Comparison of ENCODE assay signal across 9 cellular contexts in genomic region chr9:34647084-34647403, GRCh38. TPM values are rescaled to one million over a fixed set of nuclear protein-coding genes. Genes with fewer than 3 reads are reported as not detected.
DNase-seq lines count a peak whose midpoint lies in the region; ATAC-seq, FAIRE-seq and TF ChIP-seq lines count a peak whose summit lies in the region.
"Had no signal": no experiment of that assay in that cellular context is flagged by ENCODE, and none has a peak within 500 bp of the region (broad histone marks: within the 10 kb centered on the region; RNA-seq: fewer than 3 reads in every experiment).

No MANE protein-coding gene starts in this region.

- peaks cover 32% of the 10 kb centered on the region for H3K4me1 Mint-ChIP-seq in activated T-cell treated with anti-CD3 and anti-CD28 coated beads, Interleukin-2, amount 50 U/mL, for 24 hours (ENCODE audit: low read depth)

- H3K27ac ChIP-seq in HepG2 (ENCODE audit: extremely low read length, insufficient read depth, low read length) (peak overlapping the region; percentile 95), tibial nerve (peak overlapping the region; percentile 22 to 92 (median 84))

- DNase-seq in activated T-cell treated with anti-CD3 and anti-CD28 coated beads, Interleukin-2, amount 50 U/mL, for 24 hours: no peak
- no peak for DNase-seq in activated T-cell treated with anti-CD3 and anti-CD28 coated beads, Interleukin-2, amount 50 U/mL, for 1 hour
- no peak for DNase-seq in adipocyte (ENCODE audit: low read depth)
- DNase-seq in HepG2 (ENCODE audit: low spot score): no peak
- DNase-seq in tibial nerve (ENCODE audit: low spot score in 2 of 2): no peak
- DNase-seq in NCI-H1105 (lab: John Stamatoyannopoulos, UW): no peak

- POLR2A ChIA-PET in HepG2 (lab: Yijun Ruan, JAX): interaction anchor here (0.7 to 4.1 kb wide), 8 partner anchors 9 to 54 kb away, joined by 3 to 100 read pairs (median 4); partner anchors contain the start of genes ARID3C, CCL27, RPP25L and SIGMAR1

- H3K27ac Mint-ChIP-seq in activated T-cell treated with anti-CD3 and anti-CD28 coated beads, Interleukin-2, amount 50 U/mL, for 24 hours: peak overlapping the region; percentile 94

- no peaks in the 10 kb centered on the region for H3K27me3 Mint-ChIP-seq in activated T-cell treated with anti-CD3 and anti-CD28 coated beads, Interleukin-2, amount 50 U/mL, for 24 hours

- intact Hi-C loops in HepG2 (cut with micrococcal nuclease; ENCODE audit: unreplicated experiment): no loop called here

- ATAC-seq in HepG2: peak; percentile 9
- ATAC-seq in GM18858 (IDR thresholded peaks at IDR 0.05; ENCODE audit: unreplicated experiment): no peak
- ATAC-seq in HG02759 (IDR thresholded peaks at IDR 0.05; ENCODE audit: unreplicated experiment): no peak

- peaks cover 16% of the 10 kb centered on the region for H3K79me2 ChIP-seq in HepG2 (ENCODE audit: insufficient read depth, low read length)

- H4K20me1 ChIP-seq in HepG2 (ENCODE audit: insufficient read depth, low read length): no peaks in the 10 kb centered on the region

- peaks cover 45% of the 10 kb centered on the region for H3K4me1 ChIP-seq in adipocyte (ENCODE audit: control insufficient read depth, insufficient read depth, low read length)
- peaks cover 76% of the 10 kb centered on the region for H3K4me1 ChIP-seq in HepG2 (ENCODE audit: insufficient read depth, low read length)
- peaks cover 0 to 43% (median 34%) of the 10 kb centered on the region in 4 donors for H3K4me1 ChIP-seq in tibial nerve

- 0% methylated on average over 3 of the region's 8 CpGs for WGBS in HepG2 (ENCODE audit: low lambda C conversion rate)
- WGBS in tibial nerve, 2 donors: 5 to 8% methylated on average over 6 to 8 of the region's 8 CpGs

- peak overlapping the region; percentile 86 for H3K4me2 ChIP-seq in HepG2 (ENCODE audit: low read depth, low read length)

- no peaks in the 10 kb centered on the region for H3K27me3 ChIP-seq in adipocyte (replicated peaks; ENCODE audit: control insufficient read depth, insufficient read depth, low read length)
- no peaks in the 10 kb centered on the region; a peak in 1 of 5 replicates for H3K27me3 ChIP-seq in HepG2 (ENCODE audit: control insufficient read depth in 1 of 2, insufficient read depth in 2 of 2, low read length in 2 of 2)
- H3K27me3 ChIP-seq in tibial nerve: no peaks in the 10 kb centered on the region

- peaks cover 54% of the 10 kb centered on the region for H3K36me3 Mint-ChIP-seq in activated T-cell treated with anti-CD3 and anti-CD28 coated beads, Interleukin-2, amount 50 U/mL, for 24 hours (ENCODE audit: low read depth)

- in situ Hi-C loops in HepG2 (cut with HindIII; ENCODE audit: extremely low pct_ligation_motif_present, low pct_unique_long_range_greater_than_20kb): no loop called here

- BruUV-seq in HepG2 (replicated peaks; lab: Mats Ljungman, UMichigan): no TSS peak

- FAIRE-seq in HepG2 (lab: Jason Lieb, UNC): no peak

- H3K9ac ChIP-seq in adipocyte (ENCODE audit: low read length): peak overlapping the region; percentile 92
- peak overlapping the region; percentile 89 for H3K9ac ChIP-seq in HepG2 (ENCODE audit: insufficient read depth, low read depth, low read length)

- H3K9me3 ChIP-seq in adipocyte (ENCODE audit: control insufficient read depth, low read length) (no peaks in the 10 kb centered on the region), HepG2 (ENCODE audit: low read length) (no peaks in the 10 kb centered on the region), tibial nerve (no peaks in the 10 kb centered on the region)

- no peak overlapping the region for H2AFZ ChIP-seq in HepG2 (ENCODE audit: low read length)

- H3K4me3 Mint-ChIP-seq in activated T-cell treated with anti-CD3 and anti-CD28 coated beads, Interleukin-2, amount 50 U/mL, for 24 hours: peak overlapping the region; percentile 92

- TF ChIP-seq EP300 in HepG2 (IDR thresholded peaks at IDR 0.05; ENCODE audit: low read depth in 2 of 2, low read length in 2 of 2) (no peak), HepG2 (CRISPR knock-in tag; IDR thresholded peaks at IDR 0.05; ENCODE audit: borderline replicate concordance) (no peak), tibial nerve (IDR thresholded peaks at IDR 0.05) (no peak)

- TF ChIP-seq CTCF in HepG2 (CRISPR knock-in tag; IDR thresholded peaks at IDR 0.05): no peak
- TF ChIP-seq CTCF in tibial nerve (IDR thresholded peaks at IDR 0.05): no peak

- H3K36me3 ChIP-seq in adipocyte (ENCODE audit: control insufficient read depth, insufficient read depth, low read length, severe bottlenecking) (peaks cover 15% of the 10 kb centered on the region), HepG2 (replicated peaks in 1 of 2; ENCODE audit: control insufficient read depth in 1 of 2, insufficient read depth in 2 of 2, low read length in 2 of 2) (peaks cover 8 to 18% of the 10 kb centered on the region in 2 experiments), tibial nerve (peaks cover 0 to 23% (median 5%) of the 10 kb centered on the region in 3 donors)

- TF ChIP-seq RAD21 in HepG2 (CRISPR knock-in tag; IDR thresholded peaks at IDR 0.05): no peak

- CTCF ChIA-PET in HepG2 (lab: Yijun Ruan, JAX; ENCODE audit: low intra/inter-chr PET ratio, low total read pairs): interaction anchor here (1.6 to 2.7 kb wide), 4 partner anchors 10 to 54 kb away, joined by 4 to 12 read pairs (median 7); partner anchors contain the start of gene SIGMAR1

- TF ChIP-seq POLR2A in HepG2 (IDR thresholded peaks at IDR 0.05; ENCODE audit: insufficient read depth in 1 of 2, low read depth in 2 of 2, low read length in 2 of 2) (no peak), tibial nerve (IDR thresholded peaks at IDR 0.05) (no peak)

- H3K4me3 ChIP-seq in adipocyte (ENCODE audit: low read length): peak overlapping the region; percentile 88
- peak overlapping the region; percentile 75 to 88 (median 78) for H3K4me3 ChIP-seq in HepG2 (replicated peaks in 1 of 3; ENCODE audit: insufficient read depth in 1 of 3, low read depth in 2 of 3, low read length in 3 of 3)
- peak overlapping the region; percentile 47 to 88 (median 69) for H3K4me3 ChIP-seq in tibial nerve

- H3K9me3 Mint-ChIP-seq in activated T-cell treated with anti-CD3 and anti-CD28 coated beads, Interleukin-2, amount 50 U/mL, for 24 hours: no peaks in the 10 kb centered on the region

RNA-seq across cellular contexts. Expression of gene GALT, which starts 0.6 kb away (rescaled TPM):
- total RNA-seq in HepG2 (2016; rRNA removed; fragmentation: Illumina TruSeq; extraction: Trizol) (21.1 and 40.4 TPM in 2 replicates), tibial nerve (10 to 100 TPM; 38.5 to 75.3 (median 63.7) TPM)
- 12.8 and 15.4 TPM in 2 replicates for total RNA-seq in HepG2 (2016; cell fraction: cytosol; rRNA removed; fragmentation: Illumina TruSeq; extraction: Trizol; ENCODE audit: low read depth)
- total RNA-seq in HepG2 (2016; cell fraction: insoluble cytoplasmic fraction; rRNA removed; fragmentation: Illumina TruSeq; extraction: Trizol): 21.8 and 38.8 TPM in 2 replicates
- 13.8 and 14.2 TPM in 2 replicates for total RNA-seq in HepG2 (2016; cell fraction: membrane; rRNA removed; fragmentation: Illumina TruSeq; extraction: Trizol)
- total RNA-seq in HepG2 (2016; cell fraction: nucleus; rRNA removed; fragmentation: Illumina TruSeq; extraction: Trizol): 46.8 and 57.0 TPM in 2 replicates
- 46.3 and 51.3 TPM in 2 replicates for polyA plus RNA-seq in HepG2 (2011; rRNA removed)
- 11.4 and 15.3 TPM in 2 replicates for polyA plus RNA-seq in HepG2 (2011; cell fraction: cytosol; rRNA removed)
- 271 and 279 TPM in 2 replicates for polyA plus RNA-seq in HepG2 (2011; cell fraction: nucleus; rRNA removed)
- polyA plus RNA-seq in HepG2 (2012): 32.1 and 38.4 TPM in 2 replicates
- 9.9 TPM in 2 replicates for polyA plus RNA-seq in HepG2 (2016; cell fraction: cytosol; fragmentation: Illumina TruSeq; extraction: Trizol; ENCODE audit: low read depth)
- 26.1 and 30.6 TPM in 2 replicates for polyA plus RNA-seq in HepG2 (2016; cell fraction: insoluble cytoplasmic fraction; fragmentation: Illumina TruSeq; extraction: Trizol; ENCODE audit: low read depth)
- polyA plus RNA-seq in HepG2 (2016; cell fraction: membrane; fragmentation: Illumina TruSeq; extraction: Trizol; ENCODE audit: low read depth): 10.9 and 13.1 TPM in 2 replicates
- polyA plus RNA-seq in HepG2 (2016; cell fraction: nucleus; fragmentation: Illumina TruSeq; extraction: Trizol; ENCODE audit: insufficient read depth, low read depth): 91.9 and 92.7 TPM in 2 replicates
- polyA minus RNA-seq in HepG2 (2011; rRNA and poly(A)+ RNA removed; ENCODE audit: low replicate concordance): 27.4 and 44.3 TPM in 2 replicates
- 4.0 and 5.6 TPM in 2 replicates for polyA minus RNA-seq in HepG2 (2011; cell fraction: cytosol; rRNA and poly(A)+ RNA removed)
- 68.1 and 83.3 TPM in 2 replicates for polyA minus RNA-seq in HepG2 (2011; cell fraction: nucleus; rRNA and poly(A)+ RNA removed)

RNA-seq across cellular contexts. Expression of gene IL11RA, which starts 4.9 kb away (rescaled TPM):
- total RNA-seq in HepG2 (2016; rRNA removed; fragmentation: Illumina TruSeq; extraction: Trizol) (0.83 and 2.0 TPM in 2 replicates), tibial nerve (10 to 100 TPM; 27.3 to 48.8 (median 39.6) TPM)
- 0.40 and 0.71 TPM in 2 replicates for total RNA-seq in HepG2 (2016; cell fraction: cytosol; rRNA removed; fragmentation: Illumina TruSeq; extraction: Trizol; ENCODE audit: low read depth)
- 0.43 and 2.2 TPM in 2 replicates for total RNA-seq in HepG2 (2016; cell fraction: insoluble cytoplasmic fraction; rRNA removed; fragmentation: Illumina TruSeq; extraction: Trizol)
- total RNA-seq in HepG2 (2016; cell fraction: membrane; rRNA removed; fragmentation: Illumina TruSeq; extraction: Trizol): 0.65 and 1.2 TPM in 2 replicates
- 4.1 and 4.6 TPM in 2 replicates for total RNA-seq in HepG2 (2016; cell fraction: nucleus; rRNA removed; fragmentation: Illumina TruSeq; extraction: Trizol)
- 4.2 and 5.8 TPM in 2 replicates for polyA plus RNA-seq in HepG2 (2011; rRNA removed)
- polyA plus RNA-seq in HepG2 (2011; cell fraction: cytosol; rRNA removed): 1.7 and 2.2 TPM in 2 replicates
- 26.9 and 33.5 TPM in 2 replicates for polyA plus RNA-seq in HepG2 (2011; cell fraction: nucleus; rRNA removed)
- 5.1 and 5.4 TPM in 2 replicates for polyA plus RNA-seq in HepG2 (2012)
- polyA plus RNA-seq in HepG2 (2016; cell fraction: cytosol; fragmentation: Illumina TruSeq; extraction: Trizol; ENCODE audit: low read depth): 0.33 and 0.60 TPM in 2 replicates
- polyA plus RNA-seq in HepG2 (2016; cell fraction: insoluble cytoplasmic fraction; fragmentation: Illumina TruSeq; extraction: Trizol; ENCODE audit: low read depth): 0.62 and 1.0 TPM in 2 replicates
- polyA plus RNA-seq in HepG2 (2016; cell fraction: membrane; fragmentation: Illumina TruSeq; extraction: Trizol; ENCODE audit: low read depth): 0.48 and 0.87 TPM in 2 replicates
- 4.4 and 5.8 TPM in 2 replicates for polyA plus RNA-seq in HepG2 (2016; cell fraction: nucleus; fragmentation: Illumina TruSeq; extraction: Trizol; ENCODE audit: insufficient read depth, low read depth)
- 8.7 and 9.2 TPM in 2 replicates for polyA minus RNA-seq in HepG2 (2011; rRNA and poly(A)+ RNA removed; ENCODE audit: low replicate concordance)
- polyA minus RNA-seq in HepG2 (2011; cell fraction: cytosol; rRNA and poly(A)+ RNA removed): 1.4 and 2.2 TPM in 2 replicates
- 9.5 and 16.4 TPM in 2 replicates for polyA minus RNA-seq in HepG2 (2011; cell fraction: nucleus; rRNA and poly(A)+ RNA removed)

RNA-seq across cellular contexts. Expression of gene SIGMAR1, which starts 9.5 kb away (rescaled TPM):
- total RNA-seq in HepG2 (2016; rRNA removed; fragmentation: Illumina TruSeq; extraction: Trizol): 28.5 and 60.8 TPM in 2 replicates
- total RNA-seq in HepG2 (2016; cell fraction: cytosol; rRNA removed; fragmentation: Illumina TruSeq; extraction: Trizol; ENCODE audit: low read depth): 29.7 and 36.9 TPM in 2 replicates
- 27.0 and 60.5 TPM in 2 replicates for total RNA-seq in HepG2 (2016; cell fraction: insoluble cytoplasmic fraction; rRNA removed; fragmentation: Illumina TruSeq; extraction: Trizol)
- 57.4 and 66.9 TPM in 2 replicates for total RNA-seq in HepG2 (2016; cell fraction: membrane; rRNA removed; fragmentation: Illumina TruSeq; extraction: Trizol)
- 47.9 and 57.4 TPM in 2 replicates for total RNA-seq in HepG2 (2016; cell fraction: nucleus; rRNA removed; fragmentation: Illumina TruSeq; extraction: Trizol)
- 38.9 and 45.9 TPM in 2 replicates for polyA plus RNA-seq in HepG2 (2011; rRNA removed)
- polyA plus RNA-seq in HepG2 (2011; cell fraction: cytosol; rRNA removed): 46.5 and 47.9 TPM in 2 replicates
- 28.6 and 40.8 TPM in 2 replicates for polyA plus RNA-seq in HepG2 (2011; cell fraction: nucleus; rRNA removed)
- 57.8 and 68.0 TPM in 2 replicates for polyA plus RNA-seq in HepG2 (2012)
- 54.4 and 69.4 TPM in 2 replicates for polyA plus RNA-seq in HepG2 (2016; cell fraction: cytosol; fragmentation: Illumina TruSeq; extraction: Trizol; ENCODE audit: low read depth)
- polyA plus RNA-seq in HepG2 (2016; cell fraction: insoluble cytoplasmic fraction; fragmentation: Illumina TruSeq; extraction: Trizol; ENCODE audit: low read depth): 55.2 and 61.1 TPM in 2 replicates
- polyA plus RNA-seq in HepG2 (2016; cell fraction: membrane; fragmentation: Illumina TruSeq; extraction: Trizol; ENCODE audit: low read depth): 86.0 and 102 TPM in 2 replicates
- polyA plus RNA-seq in HepG2 (2016; cell fraction: nucleus; fragmentation: Illumina TruSeq; extraction: Trizol; ENCODE audit: insufficient read depth, low read depth): 131 and 132 TPM in 2 replicates
- polyA minus RNA-seq in HepG2 (2011; rRNA and poly(A)+ RNA removed; ENCODE audit: low replicate concordance): 71.0 and 231 TPM in 2 replicates
- 23.8 and 24.9 TPM in 2 replicates for polyA minus RNA-seq in HepG2 (2011; cell fraction: cytosol; rRNA and poly(A)+ RNA removed)
- 13.3 and 18.3 TPM in 2 replicates for polyA minus RNA-seq in HepG2 (2011; cell fraction: nucleus; rRNA and poly(A)+ RNA removed)
- total RNA-seq in tibial nerve: 100 to 1,000 TPM in 2 of 4 donors, 10 to 100 TPM in 2; 92.6 to 128 (median 107) TPM

RNA-seq across cellular contexts. Expression of gene CCL27, which starts 15.4 kb away (rescaled TPM):
- total RNA-seq in HepG2 (2016; rRNA removed; fragmentation: Illumina TruSeq; extraction: Trizol): not detected in 2 replicates
- not detected in 2 replicates for total RNA-seq in HepG2 (2016; cell fraction: cytosol; rRNA removed; fragmentation: Illumina TruSeq; extraction: Trizol; ENCODE audit: low read depth)
- total RNA-seq in HepG2 (2016; cell fraction: insoluble cytoplasmic fraction; rRNA removed; fragmentation: Illumina TruSeq; extraction: Trizol): not detected in 2 replicates
- not detected in 2 replicates for total RNA-seq in HepG2 (2016; cell fraction: membrane; rRNA removed; fragmentation: Illumina TruSeq; extraction: Trizol)
- not detected in 2 replicates for total RNA-seq in HepG2 (2016; cell fraction: nucleus; rRNA removed; fragmentation: Illumina TruSeq; extraction: Trizol)
- not detected in 2 replicates for polyA plus RNA-seq in HepG2 (2011; rRNA removed)
- polyA plus RNA-seq in HepG2 (2011; cell fraction: cytosol; rRNA removed): 0.08 TPM in 1 of 2 replicates, not detected in the other
- 0.35 TPM in 1 of 2 replicates, not detected in the other for polyA plus RNA-seq in HepG2 (2011; cell fraction: nucleus; rRNA removed)
- not detected in 2 replicates for polyA plus RNA-seq in HepG2 (2012)
- not detected in 2 replicates for polyA plus RNA-seq in HepG2 (2016; cell fraction: cytosol; fragmentation: Illumina TruSeq; extraction: Trizol; ENCODE audit: low read depth)
- not detected in 2 replicates for polyA plus RNA-seq in HepG2 (2016; cell fraction: insoluble cytoplasmic fraction; fragmentation: Illumina TruSeq; extraction: Trizol; ENCODE audit: low read depth)
- polyA plus RNA-seq in HepG2 (2016; cell fraction: membrane; fragmentation: Illumina TruSeq; extraction: Trizol; ENCODE audit: low read depth): not detected in 2 replicates
- not detected in 2 replicates for polyA plus RNA-seq in HepG2 (2016; cell fraction: nucleus; fragmentation: Illumina TruSeq; extraction: Trizol; ENCODE audit: insufficient read depth, low read depth)
- not detected in 2 replicates for polyA minus RNA-seq in HepG2 (2011; rRNA and poly(A)+ RNA removed; ENCODE audit: low replicate concordance)
- not detected in 2 replicates for polyA minus RNA-seq in HepG2 (2011; cell fraction: cytosol; rRNA and poly(A)+ RNA removed)
- not detected in 2 replicates for polyA minus RNA-seq in HepG2 (2011; cell fraction: nucleus; rRNA and poly(A)+ RNA removed)
- 10 to 100 TPM in 1 of 4 donors, not detected in 3; 45.1 TPM for total RNA-seq in tibial nerve
- total RNA-seq: Daoy had no signal

RNA-seq across cellular contexts. Expression of gene ARID3C, which starts 18.2 kb away (rescaled TPM):
- not detected in 2 replicates for total RNA-seq in HepG2 (2016; rRNA removed; fragmentation: Illumina TruSeq; extraction: Trizol)
- total RNA-seq in HepG2 (2016; cell fraction: cytosol; rRNA removed; fragmentation: Illumina TruSeq; extraction: Trizol; ENCODE audit: low read depth): not detected in 2 replicates
- not detected in 2 replicates for total RNA-seq in HepG2 (2016; cell fraction: insoluble cytoplasmic fraction; rRNA removed; fragmentation: Illumina TruSeq; extraction: Trizol)
- total RNA-seq in HepG2 (2016; cell fraction: membrane; rRNA removed; fragmentation: Illumina TruSeq; extraction: Trizol): not detected in 2 replicates
- not detected in 2 replicates for total RNA-seq in HepG2 (2016; cell fraction: nucleus; rRNA removed; fragmentation: Illumina TruSeq; extraction: Trizol)
- not detected in 2 replicates for polyA plus RNA-seq in HepG2 (2011; rRNA removed)
- not detected in 2 replicates for polyA plus RNA-seq in HepG2 (2011; cell fraction: cytosol; rRNA removed)
- 0.17 and 0.34 TPM in 2 replicates for polyA plus RNA-seq in HepG2 (2011; cell fraction: nucleus; rRNA removed)
- 0.12 TPM in 1 of 2 replicates, not detected in the other for polyA plus RNA-seq in HepG2 (2012)
- polyA plus RNA-seq in HepG2 (2016; cell fraction: cytosol; fragmentation: Illumina TruSeq; extraction: Trizol; ENCODE audit: low read depth): not detected in 2 replicates
- not detected in 2 replicates for polyA plus RNA-seq in HepG2 (2016; cell fraction: insoluble cytoplasmic fraction; fragmentation: Illumina TruSeq; extraction: Trizol; ENCODE audit: low read depth)
- polyA plus RNA-seq in HepG2 (2016; cell fraction: membrane; fragmentation: Illumina TruSeq; extraction: Trizol; ENCODE audit: low read depth): not detected in 2 replicates
- 0.45 TPM in 1 of 2 replicates, not detected in the other for polyA plus RNA-seq in HepG2 (2016; cell fraction: nucleus; fragmentation: Illumina TruSeq; extraction: Trizol; ENCODE audit: insufficient read depth, low read depth)
- polyA minus RNA-seq in HepG2 (2011; rRNA and poly(A)+ RNA removed; ENCODE audit: low replicate concordance): not detected in 2 replicates
- not detected in 2 replicates for polyA minus RNA-seq in HepG2 (2011; cell fraction: cytosol; rRNA and poly(A)+ RNA removed)
- polyA minus RNA-seq in HepG2 (2011; cell fraction: nucleus; rRNA and poly(A)+ RNA removed): not detected in 2 replicates
- 1 to 10 TPM in 2 of 4 donors, under 1 TPM in 2; 0.30 to 2.1 (median 1.3) TPM for total RNA-seq in tibial nerve
- total RNA-seq: Daoy had no signal

Comparison
In these comparisons a context has a peak if more than half of its experiments do, and no peak if none do; other contexts are left out.
1. RNA of gene IL11RA, which starts 4.9 kb away (total RNA-seq): 27.3 to 48.8 TPM in tibial nerve; 0.40 to 4.6 TPM in HepG2; every median in the first group is over 4 times any median in the second.
2. Peak in every context shown above with its lines, with median percentiles within 50 percentile points of each other: H3K4me3 ChIP-seq.